Comparison of ENCODE assay signal across 1 cellular context in the genomic region with DNA sequence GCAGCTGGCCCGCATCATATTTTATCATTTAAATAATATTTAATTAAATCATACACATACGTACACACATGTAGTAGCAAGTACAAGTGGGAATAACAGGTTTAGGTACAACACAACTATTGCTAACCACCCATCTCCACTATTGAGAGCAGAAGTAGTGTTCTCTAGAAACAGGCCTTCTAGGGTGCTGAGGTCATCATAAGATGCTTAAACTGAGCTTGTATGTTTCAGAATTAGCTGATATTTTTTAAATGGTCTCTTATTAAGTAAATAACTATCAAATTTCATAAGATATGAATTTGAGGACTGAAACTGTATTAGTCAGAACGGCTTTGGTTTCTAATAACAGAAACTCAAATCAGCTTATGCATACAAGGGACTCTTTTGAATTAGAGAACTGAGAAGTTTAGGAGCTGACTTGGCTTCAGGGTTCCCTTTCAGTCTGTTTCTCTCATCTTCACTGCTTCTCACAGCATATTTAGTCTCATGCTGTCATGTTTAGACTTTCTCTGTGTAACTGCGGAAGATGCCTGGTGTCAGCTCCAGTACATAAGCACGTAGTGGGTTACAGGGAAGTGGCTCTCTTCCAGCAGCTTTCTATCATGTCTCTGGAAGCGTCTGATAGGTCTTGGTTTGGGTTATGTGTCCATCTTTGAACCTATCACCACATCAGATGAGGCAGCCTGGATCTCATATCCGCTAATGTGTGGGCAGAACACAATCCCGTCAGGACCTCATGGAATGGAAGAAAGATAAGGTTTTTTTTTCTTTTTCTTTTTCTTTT.
TF ChIP-seq lines count a peak whose summit lies in the region.

No MANE protein-coding gene starts in this region.

TF ChIP-seq in K562, 482 proteins besides CTCF, POLR2A, EP300 and RAD21 (continued from another document):
- TF ChIP-seq JUN (IDR thresholded peaks at IDR 0.05; ENCODE audit: borderline replicate concordance, low read depth, low read length): no peak
- TF ChIP-seq JUN (CRISPR knock-in tag; IDR thresholded peaks at IDR 0.05; ENCODE audit: borderline replicate concordance): no peak
